In the genomic region with DNA sequence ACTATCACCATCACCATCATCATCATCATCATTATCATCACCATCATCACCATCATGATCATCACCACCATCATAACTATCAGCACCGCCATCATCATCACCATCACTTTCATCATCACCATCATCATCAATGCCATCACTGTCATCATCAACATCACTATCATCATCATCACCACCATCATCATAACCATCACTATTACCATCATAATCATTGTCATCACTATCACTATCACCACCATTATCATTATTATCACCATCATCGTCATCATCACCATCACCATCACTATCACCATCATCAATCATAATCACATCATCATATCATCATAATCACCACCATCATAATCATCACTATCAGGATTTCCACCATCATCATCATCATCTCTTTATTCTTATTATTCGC, we compare ENCODE assay signal across 1 cellular context.
A peak's percentile ranks its signal among the peaks of the same experiment; 100 is the strongest.
TF ChIP-seq lines count a peak whose summit lies in the region.

No MANE protein-coding gene starts in this region.

TF ChIP-seq in K562, 482 proteins besides CTCF, POLR2A, EP300 and RAD21 (continued from another document and continues in another):
- TF ChIP-seq, protein P1, sequence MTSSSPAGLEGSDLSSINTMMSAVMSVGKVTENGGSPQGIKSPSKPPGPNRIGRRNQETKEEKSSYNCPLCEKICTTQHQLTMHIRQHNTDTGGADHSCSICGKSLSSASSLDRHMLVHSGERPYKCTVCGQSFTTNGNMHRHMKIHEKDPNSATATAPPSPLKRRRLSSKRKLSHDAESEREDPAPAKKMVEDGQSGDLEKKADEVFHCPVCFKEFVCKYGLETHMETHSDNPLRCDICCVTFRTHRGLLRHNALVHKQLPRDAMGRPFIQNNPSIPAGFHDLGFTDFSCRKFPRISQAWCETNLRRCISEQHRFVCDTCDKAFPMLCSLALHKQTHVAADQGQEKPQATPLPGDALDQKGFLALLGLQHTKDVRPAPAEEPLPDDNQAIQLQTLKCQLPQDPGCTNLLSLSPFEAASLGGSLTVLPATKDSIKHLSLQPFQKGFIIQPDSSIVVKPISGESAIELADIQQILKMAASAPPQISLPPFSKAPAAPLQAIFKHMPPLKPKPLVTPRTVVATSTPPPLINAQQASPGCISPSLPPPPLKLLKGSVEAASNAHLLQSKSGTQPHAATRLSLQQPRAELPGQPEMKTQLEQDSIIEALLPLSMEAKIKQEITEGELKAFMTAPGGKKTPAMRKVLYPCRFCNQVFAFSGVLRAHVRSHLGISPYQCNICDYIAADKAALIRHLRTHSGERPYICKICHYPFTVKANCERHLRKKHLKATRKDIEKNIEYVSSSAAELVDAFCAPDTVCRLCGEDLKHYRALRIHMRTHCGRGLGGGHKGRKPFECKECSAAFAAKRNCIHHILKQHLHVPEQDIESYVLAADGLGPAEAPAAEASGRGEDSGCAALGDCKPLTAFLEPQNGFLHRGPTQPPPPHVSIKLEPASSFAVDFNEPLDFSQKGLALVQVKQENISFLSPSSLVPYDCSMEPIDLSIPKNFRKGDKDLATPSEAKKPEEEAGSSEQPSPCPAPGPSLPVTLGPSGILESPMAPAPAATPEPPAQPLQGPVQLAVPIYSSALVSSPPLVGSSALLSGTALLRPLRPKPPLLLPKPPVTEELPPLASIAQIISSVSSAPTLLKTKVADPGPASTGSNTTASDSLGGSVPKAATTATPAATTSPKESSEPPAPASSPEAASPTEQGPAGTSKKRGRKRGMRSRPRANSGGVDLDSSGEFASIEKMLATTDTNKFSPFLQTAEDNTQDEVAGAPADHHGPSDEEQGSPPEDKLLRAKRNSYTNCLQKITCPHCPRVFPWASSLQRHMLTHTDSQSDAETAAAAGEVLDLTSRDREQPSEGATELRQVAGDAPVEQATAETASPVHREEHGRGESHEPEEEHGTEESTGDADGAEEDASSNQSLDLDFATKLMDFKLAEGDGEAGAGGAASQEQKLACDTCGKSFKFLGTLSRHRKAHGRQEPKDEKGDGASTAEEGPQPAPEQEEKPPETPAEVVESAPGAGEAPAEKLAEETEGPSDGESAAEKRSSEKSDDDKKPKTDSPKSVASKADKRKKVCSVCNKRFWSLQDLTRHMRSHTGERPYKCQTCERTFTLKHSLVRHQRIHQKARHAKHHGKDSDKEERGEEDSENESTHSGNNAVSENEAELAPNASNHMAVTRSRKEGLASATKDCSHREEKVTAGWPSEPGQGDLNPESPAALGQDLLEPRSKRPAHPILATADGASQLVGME (CRISPR knock-in tag; IDR thresholded peaks at IDR 0.05), result no peak
- no peak for TF ChIP-seq NR2C1 (IDR thresholded peaks at IDR 0.05)
- TF ChIP-seq NR2C1 (tag; IDR thresholded peaks at IDR 0.05), result no peak
- no peak for TF ChIP-seq ZNF408 (CRISPR knock-in tag; IDR thresholded peaks at IDR 0.05; ENCODE audit: low read depth)
- TF ChIP-seq KLF13 (tag; IDR thresholded peaks at IDR 0.05; ENCODE audit: borderline replicate concordance, low read depth), result no peak
- no peak for TF ChIP-seq L3MBTL2 (IDR thresholded peaks at IDR 0.05)
- TF ChIP-seq POLR3G (IDR thresholded peaks at IDR 0.05; ENCODE audit: extremely low read depth, insufficient read length, insufficient replicate concordance), result no peak
- no peak for TF ChIP-seq ZFPM2 (CRISPR knock-in tag; IDR thresholded peaks at IDR 0.05)
- no peak for TF ChIP-seq TCF7 (IDR thresholded peaks at IDR 0.05; ENCODE audit: borderline replicate concordance)
- no peak for TF ChIP-seq PML (IDR thresholded peaks at IDR 0.05; ENCODE audit: low read length)
- TF ChIP-seq KDM2B (CRISPR knock-in tag; IDR thresholded peaks at IDR 0.05), result no peak
- TF ChIP-seq, protein P2, sequence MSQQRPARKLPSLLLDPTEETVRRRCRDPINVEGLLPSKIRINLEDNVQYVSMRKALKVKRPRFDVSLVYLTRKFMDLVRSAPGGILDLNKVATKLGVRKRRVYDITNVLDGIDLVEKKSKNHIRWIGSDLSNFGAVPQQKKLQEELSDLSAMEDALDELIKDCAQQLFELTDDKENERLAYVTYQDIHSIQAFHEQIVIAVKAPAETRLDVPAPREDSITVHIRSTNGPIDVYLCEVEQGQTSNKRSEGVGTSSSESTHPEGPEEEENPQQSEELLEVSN (IDR thresholded peaks at IDR 0.05; ENCODE audit: borderline replicate concordance in 1 of 2, extremely low read depth in 1 of 2, insufficient read depth in 1 of 2, insufficient read length in 1 of 2, low read depth in 1 of 2, low read length in 1 of 2, poor library complexity in 1 of 2, severe bottlenecking in 1 of 2), result no peak
- 0 out of 2 replicates have a peak, but pooled peaks have one; percentile 54 for TF ChIP-seq HLTF (IDR thresholded peaks at IDR 0.05)
- TF ChIP-seq ZSCAN29 (IDR thresholded peaks at IDR 0.05), result no peak
- TF ChIP-seq, protein P3, sequence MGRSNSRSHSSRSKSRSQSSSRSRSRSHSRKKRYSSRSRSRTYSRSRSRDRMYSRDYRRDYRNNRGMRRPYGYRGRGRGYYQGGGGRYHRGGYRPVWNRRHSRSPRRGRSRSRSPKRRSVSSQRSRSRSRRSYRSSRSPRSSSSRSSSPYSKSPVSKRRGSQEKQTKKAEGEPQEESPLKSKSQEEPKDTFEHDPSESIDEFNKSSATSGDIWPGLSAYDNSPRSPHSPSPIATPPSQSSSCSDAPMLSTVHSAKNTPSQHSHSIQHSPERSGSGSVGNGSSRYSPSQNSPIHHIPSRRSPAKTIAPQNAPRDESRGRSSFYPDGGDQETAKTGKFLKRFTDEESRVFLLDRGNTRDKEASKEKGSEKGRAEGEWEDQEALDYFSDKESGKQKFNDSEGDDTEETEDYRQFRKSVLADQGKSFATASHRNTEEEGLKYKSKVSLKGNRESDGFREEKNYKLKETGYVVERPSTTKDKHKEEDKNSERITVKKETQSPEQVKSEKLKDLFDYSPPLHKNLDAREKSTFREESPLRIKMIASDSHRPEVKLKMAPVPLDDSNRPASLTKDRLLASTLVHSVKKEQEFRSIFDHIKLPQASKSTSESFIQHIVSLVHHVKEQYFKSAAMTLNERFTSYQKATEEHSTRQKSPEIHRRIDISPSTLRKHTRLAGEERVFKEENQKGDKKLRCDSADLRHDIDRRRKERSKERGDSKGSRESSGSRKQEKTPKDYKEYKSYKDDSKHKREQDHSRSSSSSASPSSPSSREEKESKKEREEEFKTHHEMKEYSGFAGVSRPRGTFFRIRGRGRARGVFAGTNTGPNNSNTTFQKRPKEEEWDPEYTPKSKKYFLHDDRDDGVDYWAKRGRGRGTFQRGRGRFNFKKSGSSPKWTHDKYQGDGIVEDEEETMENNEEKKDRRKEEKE (IDR thresholded peaks at IDR 0.05; ENCODE audit: borderline replicate concordance in 1 of 2, control insufficient read depth in 1 of 2, low read depth in 2 of 2, low read length in 1 of 2), result peak in 1 of 2 experiments; percentile 70; a peak in 1 of 4 replicates
- TF ChIP-seq CC2D1A (IDR thresholded peaks at IDR 0.05), result no peak
- TF ChIP-seq, protein P4, sequence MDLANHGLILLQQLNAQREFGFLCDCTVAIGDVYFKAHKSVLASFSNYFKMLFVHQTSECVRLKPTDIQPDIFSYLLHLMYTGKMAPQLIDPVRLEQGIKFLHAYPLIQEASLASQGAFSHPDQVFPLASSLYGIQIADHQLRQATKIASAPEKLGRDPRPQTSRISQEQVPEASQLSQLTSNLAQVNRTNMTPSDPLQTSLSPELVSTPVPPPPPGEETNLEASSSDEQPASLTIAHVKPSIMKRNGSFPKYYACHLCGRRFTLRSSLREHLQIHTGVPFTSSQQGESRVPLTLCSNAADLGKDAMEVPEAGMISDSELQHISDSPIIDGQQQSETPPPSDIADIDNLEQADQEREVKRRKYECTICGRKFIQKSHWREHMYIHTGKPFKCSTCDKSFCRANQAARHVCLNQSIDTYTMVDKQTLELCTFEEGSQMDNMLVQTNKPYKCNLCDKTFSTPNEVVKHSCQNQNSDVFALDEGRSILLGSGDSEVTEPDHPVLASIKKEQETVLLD (IDR thresholded peaks at IDR 0.05), result peak; percentile 83
- TF ChIP-seq, protein P5, sequence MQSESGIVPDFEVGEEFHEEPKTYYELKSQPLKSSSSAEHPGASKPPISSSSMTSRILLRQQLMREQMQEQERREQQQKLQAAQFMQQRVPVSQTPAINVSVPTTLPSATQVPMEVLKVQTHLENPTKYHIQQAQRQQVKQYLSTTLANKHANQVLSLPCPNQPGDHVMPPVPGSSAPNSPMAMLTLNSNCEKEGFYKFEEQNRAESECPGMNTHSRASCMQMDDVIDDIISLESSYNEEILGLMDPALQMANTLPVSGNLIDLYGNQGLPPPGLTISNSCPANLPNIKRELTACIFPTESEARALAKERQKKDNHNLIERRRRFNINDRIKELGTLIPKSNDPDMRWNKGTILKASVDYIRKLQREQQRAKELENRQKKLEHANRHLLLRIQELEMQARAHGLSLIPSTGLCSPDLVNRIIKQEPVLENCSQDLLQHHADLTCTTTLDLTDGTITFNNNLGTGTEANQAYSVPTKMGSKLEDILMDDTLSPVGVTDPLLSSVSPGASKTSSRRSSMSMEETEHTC (IDR thresholded peaks at IDR 0.05), result no peak
- TF ChIP-seq SUPT5H (IDR thresholded peaks at IDR 0.05), result no peak
- TF ChIP-seq FOXJ3 (CRISPR knock-in tag; IDR thresholded peaks at IDR 0.05), result no peak
- TF ChIP-seq XRCC3 (IDR thresholded peaks at IDR 0.05), result no peak
- no peak for TF ChIP-seq SMARCA4 (IDR thresholded peaks at IDR 0.05)
- TF ChIP-seq SIN3B (IDR thresholded peaks at IDR 0.05; ENCODE audit: low read depth), result no peak
- TF ChIP-seq, protein P6, sequence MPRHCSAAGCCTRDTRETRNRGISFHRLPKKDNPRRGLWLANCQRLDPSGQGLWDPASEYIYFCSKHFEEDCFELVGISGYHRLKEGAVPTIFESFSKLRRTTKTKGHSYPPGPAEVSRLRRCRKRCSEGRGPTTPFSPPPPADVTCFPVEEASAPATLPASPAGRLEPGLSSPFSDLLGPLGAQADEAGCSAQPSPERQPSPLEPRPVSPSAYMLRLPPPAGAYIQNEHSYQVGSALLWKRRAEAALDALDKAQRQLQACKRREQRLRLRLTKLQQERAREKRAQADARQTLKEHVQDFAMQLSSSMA (CRISPR knock-in tag; IDR thresholded peaks at IDR 0.05), result no peak
- no peak for TF ChIP-seq HMGN3 (IDR thresholded peaks at IDR 0.05; ENCODE audit: borderline replicate concordance, extremely low read depth, insufficient read length, low read depth, low read length)
- TF ChIP-seq, protein P7, sequence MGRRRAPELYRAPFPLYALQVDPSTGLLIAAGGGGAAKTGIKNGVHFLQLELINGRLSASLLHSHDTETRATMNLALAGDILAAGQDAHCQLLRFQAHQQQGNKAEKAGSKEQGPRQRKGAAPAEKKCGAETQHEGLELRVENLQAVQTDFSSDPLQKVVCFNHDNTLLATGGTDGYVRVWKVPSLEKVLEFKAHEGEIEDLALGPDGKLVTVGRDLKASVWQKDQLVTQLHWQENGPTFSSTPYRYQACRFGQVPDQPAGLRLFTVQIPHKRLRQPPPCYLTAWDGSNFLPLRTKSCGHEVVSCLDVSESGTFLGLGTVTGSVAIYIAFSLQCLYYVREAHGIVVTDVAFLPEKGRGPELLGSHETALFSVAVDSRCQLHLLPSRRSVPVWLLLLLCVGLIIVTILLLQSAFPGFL (CRISPR knock-in tag; IDR thresholded peaks at IDR 0.05), result no peak
- no peak for TF ChIP-seq ZNF764 (CRISPR knock-in tag; IDR thresholded peaks at IDR 0.05; ENCODE audit: low read depth)
- peak; percentile 55; the same call in 1 of the 2 replicates for TF ChIP-seq MIER1 (IDR thresholded peaks at IDR 0.05; ENCODE audit: low read depth)
- no peak for TF ChIP-seq ZNF12 (CRISPR knock-in tag; IDR thresholded peaks at IDR 0.05)
- peak; percentile 62; the same call in 1 of the 2 replicates for TF ChIP-seq PHB2 (IDR thresholded peaks at IDR 0.05; ENCODE audit: low read depth)
- TF ChIP-seq, protein P8, sequence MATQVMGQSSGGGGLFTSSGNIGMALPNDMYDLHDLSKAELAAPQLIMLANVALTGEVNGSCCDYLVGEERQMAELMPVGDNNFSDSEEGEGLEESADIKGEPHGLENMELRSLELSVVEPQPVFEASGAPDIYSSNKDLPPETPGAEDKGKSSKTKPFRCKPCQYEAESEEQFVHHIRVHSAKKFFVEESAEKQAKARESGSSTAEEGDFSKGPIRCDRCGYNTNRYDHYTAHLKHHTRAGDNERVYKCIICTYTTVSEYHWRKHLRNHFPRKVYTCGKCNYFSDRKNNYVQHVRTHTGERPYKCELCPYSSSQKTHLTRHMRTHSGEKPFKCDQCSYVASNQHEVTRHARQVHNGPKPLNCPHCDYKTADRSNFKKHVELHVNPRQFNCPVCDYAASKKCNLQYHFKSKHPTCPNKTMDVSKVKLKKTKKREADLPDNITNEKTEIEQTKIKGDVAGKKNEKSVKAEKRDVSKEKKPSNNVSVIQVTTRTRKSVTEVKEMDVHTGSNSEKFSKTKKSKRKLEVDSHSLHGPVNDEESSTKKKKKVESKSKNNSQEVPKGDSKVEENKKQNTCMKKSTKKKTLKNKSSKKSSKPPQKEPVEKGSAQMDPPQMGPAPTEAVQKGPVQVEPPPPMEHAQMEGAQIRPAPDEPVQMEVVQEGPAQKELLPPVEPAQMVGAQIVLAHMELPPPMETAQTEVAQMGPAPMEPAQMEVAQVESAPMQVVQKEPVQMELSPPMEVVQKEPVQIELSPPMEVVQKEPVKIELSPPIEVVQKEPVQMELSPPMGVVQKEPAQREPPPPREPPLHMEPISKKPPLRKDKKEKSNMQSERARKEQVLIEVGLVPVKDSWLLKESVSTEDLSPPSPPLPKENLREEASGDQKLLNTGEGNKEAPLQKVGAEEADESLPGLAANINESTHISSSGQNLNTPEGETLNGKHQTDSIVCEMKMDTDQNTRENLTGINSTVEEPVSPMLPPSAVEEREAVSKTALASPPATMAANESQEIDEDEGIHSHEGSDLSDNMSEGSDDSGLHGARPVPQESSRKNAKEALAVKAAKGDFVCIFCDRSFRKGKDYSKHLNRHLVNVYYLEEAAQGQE (CRISPR knock-in tag; IDR thresholded peaks at IDR 0.05; ENCODE audit: low read depth), result no peak
- no peak for TF ChIP-seq RFX7 (CRISPR knock-in tag; IDR thresholded peaks at IDR 0.05)
- no peak for TF ChIP-seq NBN (IDR thresholded peaks at IDR 0.05; ENCODE audit: low read depth)
- TF ChIP-seq MTA3 (IDR thresholded peaks at IDR 0.05; ENCODE audit: borderline replicate concordance), result no peak
- no peak for TF ChIP-seq ZBTB7A (IDR thresholded peaks at IDR 0.05; ENCODE audit: borderline replicate concordance, control insufficient read depth, low read depth, low read length)
- no peak for TF ChIP-seq PTBP1 (IDR thresholded peaks at IDR 0.05; ENCODE audit: low read depth, low read length)
- 0 out of 2 replicates have a peak, but pooled peaks have one; percentile 30 for TF ChIP-seq CTBP1 (IDR thresholded peaks at IDR 0.05; ENCODE audit: borderline replicate concordance)
- TF ChIP-seq, protein P9, sequence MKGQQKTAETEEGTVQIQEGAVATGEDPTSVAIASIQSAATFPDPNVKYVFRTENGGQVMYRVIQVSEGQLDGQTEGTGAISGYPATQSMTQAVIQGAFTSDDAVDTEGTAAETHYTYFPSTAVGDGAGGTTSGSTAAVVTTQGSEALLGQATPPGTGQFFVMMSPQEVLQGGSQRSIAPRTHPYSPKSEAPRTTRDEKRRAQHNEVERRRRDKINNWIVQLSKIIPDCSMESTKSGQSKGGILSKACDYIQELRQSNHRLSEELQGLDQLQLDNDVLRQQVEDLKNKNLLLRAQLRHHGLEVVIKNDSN (CRISPR knock-in tag; IDR thresholded peaks at IDR 0.05), result no peak
- TF ChIP-seq SMAD2 (IDR thresholded peaks at IDR 0.05; ENCODE audit: low read depth, low read length), result no peak
- no peak for TF ChIP-seq ZNF224 (CRISPR knock-in tag; IDR thresholded peaks at IDR 0.05)
- no peak for TF ChIP-seq ZNF589 (CRISPR knock-in tag; IDR thresholded peaks at IDR 0.05; ENCODE audit: low read depth)
- TF ChIP-seq CCAR2 (IDR thresholded peaks at IDR 0.05; ENCODE audit: low read depth, low read length), result no peak
- TF ChIP-seq, protein P10, sequence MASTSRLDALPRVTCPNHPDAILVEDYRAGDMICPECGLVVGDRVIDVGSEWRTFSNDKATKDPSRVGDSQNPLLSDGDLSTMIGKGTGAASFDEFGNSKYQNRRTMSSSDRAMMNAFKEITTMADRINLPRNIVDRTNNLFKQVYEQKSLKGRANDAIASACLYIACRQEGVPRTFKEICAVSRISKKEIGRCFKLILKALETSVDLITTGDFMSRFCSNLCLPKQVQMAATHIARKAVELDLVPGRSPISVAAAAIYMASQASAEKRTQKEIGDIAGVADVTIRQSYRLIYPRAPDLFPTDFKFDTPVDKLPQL (IDR thresholded peaks at IDR 0.05; ENCODE audit: extremely low read depth, insufficient read length), result no peak
